12 cellular contexts compared by ENCODE assay signal in genomic region chr7:4103352-4104091, GRCh38.
DNase-seq lines count a peak whose midpoint lies in the region; ATAC-seq and TF ChIP-seq lines count a peak whose summit lies in the region.
"Had no signal": no experiment of that assay in that cellular context is flagged by ENCODE, and none has a peak within 500 bp of the region (broad histone marks: within the 10 kb centered on the region; RNA-seq: fewer than 3 reads in every experiment).

No MANE protein-coding gene starts in this region.

- no peak overlapping the region for H3K23ac ChIP-seq in IMR-90 (ENCODE audit: low read depth, low read length)

- H3K9me1 ChIP-seq in IMR-90 (ENCODE audit: insufficient read depth, low read length) = no peaks in the 10 kb centered on the region

- no peak overlapping the region for H2AFZ ChIP-seq in IMR-90 (replicated peaks; ENCODE audit: low read length, poor library complexity)

- H3K56ac ChIP-seq in IMR-90 (ENCODE audit: extremely low read depth, insufficient read depth, low read length) = no peak overlapping the region

- H2BK120ac ChIP-seq in IMR-90 (ENCODE audit: low read depth, low read length) = no peak overlapping the region

- no peak overlapping the region for H3K9ac ChIP-seq in IMR-90 (ENCODE audit: low read depth, low read length)

- no peaks in the 10 kb centered on the region for H3K79me1 ChIP-seq in IMR-90 (ENCODE audit: low read depth in 1 of 2, low read length in 2 of 2)

- BruUV-seq in IMR-90 (replicated peaks; lab: Mats Ljungman, UMichigan) = no TSS peak

- intact Hi-C loops in IMR-90 (cut with micrococcal nuclease) = no loop called here

- no peak overlapping the region for H2AK5ac ChIP-seq in IMR-90 (ENCODE audit: low read depth, low read length)

- TF ChIP-seq POLR2A in IMR-90 (IDR thresholded peaks at IDR 0.05; ENCODE audit: low read depth, low read length) = no peak

- dilution Hi-C loops in IMR-90 (cut with HindIII; ENCODE audit: low sequenced_read_pairs, unreplicated experiment) = no loop called here

- no peak overlapping the region for H3K4me3 Mint-ChIP-seq in stimulated activated naive B cell treated with anti-CD40 and anti-IgM and Interleukin-4, amounts not matched to agents 10 μg/mL and 1 μg/mL and 100 μg/mL, for 72 hours

- peaks cover 15% of the 10 kb centered on the region for H3K9me3 ChIP-seq in IMR-90 (ENCODE audit: control insufficient read depth, insufficient read depth, low read length)
- H3K9me3 ChIP-seq: thoracic aorta had no signal

- H3K27me3 Mint-ChIP-seq in stimulated activated naive B cell treated with anti-CD40 and anti-IgM and Interleukin-4, amounts not matched to agents 10 μg/mL and 1 μg/mL and 100 μg/mL, for 72 hours = peaks cover 0 to 4% of the 10 kb centered on the region in 2 donors

- no peak overlapping the region for H2BK20ac ChIP-seq in IMR-90 (ENCODE audit: low read depth, low read length)

- H3K27ac ChIP-seq in IMR-90 (ENCODE audit: insufficient read depth, low read length) = no peak overlapping the region
- H3K27ac ChIP-seq: thoracic aorta had no signal

- no peak for TF ChIP-seq CTCF in IMR-90 (conservative IDR thresholded peaks at IDR 0.05; ENCODE audit: low read depth, low read length)

- no peak overlapping the region for H2BK15ac ChIP-seq in IMR-90 (ENCODE audit: low read depth, low read length)

- in situ Hi-C loops in IMR-90 (cut with MboI; ENCODE audit: low sequenced_read_pairs) = no loop called here

- H2BK5ac ChIP-seq in IMR-90 (ENCODE audit: low read depth, low read length, poor library complexity, severe bottlenecking) = no peak overlapping the region

- H3K4me1 Mint-ChIP-seq in stimulated activated naive B cell treated with anti-CD40 and anti-IgM and Interleukin-4, amounts not matched to agents 10 μg/mL and 1 μg/mL and 100 μg/mL, for 72 hours = no peaks in the 10 kb centered on the region

- POLR2A ChIA-PET in IMR-90 (lab: Charles Lee; ENCODE audit: unreplicated experiment) = no interaction called here

- no peak overlapping the region for H3K4ac ChIP-seq in IMR-90 (ENCODE audit: low read depth, low read length)

- no peak overlapping the region for H3K14ac ChIP-seq in IMR-90 (replicated peaks; ENCODE audit: low read depth, low read length)

- H3K4me3 ChIP-seq in IMR-90 (ENCODE audit: insufficient read depth, low read depth, low read length) = no peak overlapping the region
- H3K4me3 ChIP-seq: thoracic aorta had no signal

- H3K4me1 ChIP-seq in IMR-90 (ENCODE audit: control insufficient read depth, insufficient read depth, low read length) = no peaks in the 10 kb centered on the region

- no peak overlapping the region for H4K8ac ChIP-seq in IMR-90 (ENCODE audit: low read depth in 2 of 2, low read length in 2 of 2)

- no peak overlapping the region for H2AK9ac ChIP-seq in IMR-90 (replicated peaks; ENCODE audit: low read depth, low read length, poor library complexity)

- H4K5ac ChIP-seq in IMR-90 (ENCODE audit: low read depth, low read length) = no peak overlapping the region

- no peak overlapping the region for H4K91ac ChIP-seq in IMR-90 (ENCODE audit: insufficient read depth, low read depth, low read length)

- no peak overlapping the region for H3K18ac ChIP-seq in IMR-90 (ENCODE audit: low read depth, low read length)

- CTCF ChIA-PET in IMR-90 (lab: Yijun Ruan, JAX) = no interaction called here

- 90% methylated on average over 5 of the region's 17 CpGs; no CpG with 5 or more reads in 1 of the 2 experiments for WGBS in IMR-90 (ENCODE audit: extremely low coverage in 2 of 2, insufficient read length in 1 of 2), 2 experiments

- H3K27me3 ChIP-seq in IMR-90 (ENCODE audit: control insufficient read depth, insufficient read depth, low read length) = no peaks in the 10 kb centered on the region

- DNase-seq in AML-193 (lab: John Stamatoyannopoulos, UW) (peak; percentile 2 to 13), IMR-90 (peak; percentile 7), SKM-1 (lab: John Stamatoyannopoulos, UW; ENCODE audit: unreplicated experiment) (peak; percentile 53), iPS-NIHi7 (ENCODE audit: extremely low spot score) (peak; percentile 52), NCI-H748 (lab: John Stamatoyannopoulos, UW; ENCODE audit: unreplicated experiment) (no peak)
- no peak for DNase-seq in stimulated activated naive B cell treated with anti-CD40 and anti-IgM and Interleukin-4, amounts not matched to agents 10 μg/mL and 1 μg/mL and 100 μg/mL, for 72 hours
- DNase-seq: cortex of kidney; NCI-H2029; stimulated activated CD4-positive, alpha-beta T cell treated with anti-CD3 and anti-CD28 coated beads, Interleukin-4, amount 100 ng/mL, for 24 hours had no signal

- H3K9me3 Mint-ChIP-seq in stimulated activated naive B cell treated with anti-CD40 and anti-IgM and Interleukin-4, amounts not matched to agents 10 μg/mL and 1 μg/mL and 100 μg/mL, for 72 hours = no peaks in the 10 kb centered on the region

- no peak for TF ChIP-seq RAD21 in IMR-90 (IDR thresholded peaks at IDR 0.05; ENCODE audit: low read length)

- H4K20me1 ChIP-seq in IMR-90 (ENCODE audit: insufficient read depth, low read length) = no peaks in the 10 kb centered on the region

- ATAC-seq in IMR-90 (ENCODE audit: low read depth) (peak; percentile 29; the same call in 1 of the 2 replicates), GM21576 (IDR thresholded peaks at IDR 0.05; ENCODE audit: unreplicated experiment) (no peak), HG02938 (IDR thresholded peaks at IDR 0.05; ENCODE audit: unreplicated experiment) (no peak)
- no peak for ATAC-seq in stimulated activated naive B cell treated with anti-CD40 and anti-IgM and Interleukin-4, amounts not matched to agents 10 μg/mL and 1 μg/mL and 100 μg/mL, for 72 hours (replicated peaks)

- no peaks in the 10 kb centered on the region for H3K36me3 ChIP-seq in IMR-90 (ENCODE audit: control insufficient read depth, insufficient read depth, low read length)
- H3K36me3 ChIP-seq: thoracic aorta had no signal

- H3K4me2 ChIP-seq in IMR-90 (ENCODE audit: low read depth, low read length) = no peak overlapping the region

- no peak overlapping the region for H3K27ac Mint-ChIP-seq in stimulated activated naive B cell treated with anti-CD40 and anti-IgM and Interleukin-4, amounts not matched to agents 10 μg/mL and 1 μg/mL and 100 μg/mL, for 72 hours

- no peaks in the 10 kb centered on the region for H3K36me3 Mint-ChIP-seq in stimulated activated naive B cell treated with anti-CD40 and anti-IgM and Interleukin-4, amounts not matched to agents 10 μg/mL and 1 μg/mL and 100 μg/mL, for 72 hours

TF ChIP-seq in IMR-90, 13 proteins besides CTCF, POLR2A, EP300 and RAD21:
- TF ChIP-seq MXI1 (IDR thresholded peaks at IDR 0.05; ENCODE audit: borderline replicate concordance, low read depth, low read length) (no peak), RCOR1 (IDR thresholded peaks at IDR 0.05; ENCODE audit: insufficient replicate concordance, low read length) (no peak), BHLHE40 (IDR thresholded peaks at IDR 0.05; ENCODE audit: low read depth, low read length) (no peak), ELK1 (IDR thresholded peaks at IDR 0.05; ENCODE audit: borderline replicate concordance, low read depth, low read length) (no peak), MAZ (IDR thresholded peaks at IDR 0.05; ENCODE audit: borderline replicate concordance, low read depth, low read length) (no peak)

Comparison
In these comparisons a context has a peak if more than half of its experiments do, and no peak if none do; other contexts are left out.
1. DNase-seq: peak in AML-193 (2 of 2), IMR-90 (single experiment), SKM-1 (single experiment) and iPS-NIHi7 (single experiment); none in stimulated activated naive B cell treated with anti-CD40 and anti-IgM and Interleukin-4, amounts not matched to agents 10 μg/mL and 1 μg/mL and 100 μg/mL, for 72 hours (single experiment) and NCI-H748 (single experiment).